ENCODE assay signal across 21 cellular contexts in genomic region chr12:64997858-64998257, GRCh38.
"Had no signal": no experiment of that assay in that cellular context is flagged by ENCODE, and none has a peak within 500 bp of the region (broad histone marks: within the 10 kb centered on the region; RNA-seq: fewer than 3 reads in every experiment).

No MANE protein-coding gene starts in this region.

- H3K36me3 ChIP-seq: cardiac muscle cell, heart right ventricle, vagina, WERI-Rb-1 had no signal

- H3K4me1 ChIP-seq: heart right ventricle, testis, vagina had no signal

- DNase-seq: activated CD4-positive, alpha-beta T cell treated with anti-CD3 and anti-CD28 coated beads, Interleukin-2, amount 10 ng/mL, durations not matched to agents 7 days and 5 days; activated CD4-positive, CD25-positive, alpha-beta regulatory T cell treated with anti-CD3 and anti-CD28 coated beads, Interleukin-2, amount 50 U/mL, for 72 hours; activated CD8-positive, alpha-beta memory T cell treated with anti-CD3 and anti-CD28 coated beads, Interleukin-2, amount 10 ng/mL, durations not matched to agents 7 days and 5 days; activated CD8-positive, alpha-beta T cell treated with anti-CD3 and anti-CD28 coated beads for 36 hours; activated effector memory CD4-positive, alpha-beta T cell treated with anti-CD3 and anti-CD28 coated beads, Interleukin-2, amount 50 U/mL, for 16 hours; activated naive CD4-positive, alpha-beta T cell treated with anti-CD3 and anti-CD28 coated beads, Interleukin-2, amount 10 ng/mL, durations not matched to agents 7 days and 5 days; activated T-cell treated with anti-CD3 and anti-CD28 coated beads for 4 hours; effector CD4-positive, alpha-beta T cell; erythroblast; heart right ventricle; kidney; nephron progenitor cell; small intestine; stimulated activated CD4-positive, alpha-beta T cell treated with anti-CD3 and anti-CD28 coated beads, Interleukin-15, amount 100 ng/mL, for 24 hours; testis; trophoblast cell; WERI-Rb-1 had no signal

- ATAC-seq: activated CD8-positive, alpha-beta memory T cell treated with anti-CD3 and anti-CD28 coated beads, Interleukin-2, amount 10 ng/mL, durations not matched to agents 7 days and 5 days; activated CD8-positive, alpha-beta T cell treated with anti-CD3 and anti-CD28 coated beads for 36 hours; heart right ventricle; left lobe of liver; stimulated activated memory B cell treated with anti-CD40 and anti-IgM and Interleukin-4, amounts not matched to agents 10 μg/mL and 1 μg/mL and 100 μg/mL, for 72 hours had no signal

- H3K4me3 ChIP-seq: cardiac muscle cell, heart right ventricle, testis, vagina had no signal

- H3K27ac ChIP-seq: heart right ventricle, testis, vagina, WERI-Rb-1 had no signal

- H3K9me3 ChIP-seq: testis, vagina had no signal

- H3K27me3 ChIP-seq: cardiac muscle cell, testis, vagina had no signal
